ENCODE assay signal across 8 cellular contexts in genomic region chr17:39668141-39668924, GRCh38. TPM values are rescaled to one million over a fixed set of nuclear protein-coding genes. Genes with fewer than 3 reads are reported as not detected.
DNase-seq lines count a peak whose midpoint lies in the region; ATAC-seq and TF ChIP-seq lines count a peak whose summit lies in the region.

Gene PNMT, plus strand, starts transcription at chr17:39668453. Its CDS starts 23 bp downstream, at chr17:39668476.

- H3K9me3 ChIP-seq in lower lobe of right lung = no peaks in the 10 kb centered on the region

- DNase-seq in GM10266 (ENCODE audit: extremely low spot score) = peak; percentile 81
- DNase-seq in NCI-H1694 (lab: John Stamatoyannopoulos, UW) = peak; percentile 18
- peak; percentile 75 to 80 for DNase-seq in activated CD4-positive, alpha-beta T cell treated with anti-CD3 and anti-CD28 coated beads, Interleukin-2, amount 50 U/mL, for 48 hours
- DNase-seq in dorsolateral prefrontal cortex = peak in 7 of 10 donors; percentile 36 to 71 (median 59)
- peak; percentile 83 for DNase-seq in lower lobe of right lung
- peak; percentile 44 for DNase-seq in stimulated activated CD8-positive, alpha-beta memory T cell treated with anti-CD3 and anti-CD28 coated beads, Interleukin-12 subunit alpha, Interleukin-12 subunit beta, amount 100 ng/mL, for 24 hours (ENCODE audit: extremely low read depth)
- no peak for DNase-seq in SIG-M5 treated with dmso at 0.1 percent for 504 hours (lab: John Stamatoyannopoulos, UW; ENCODE audit: unreplicated experiment)

- ATAC-seq in lower lobe of right lung (peak; percentile 56 to 70), HG03159 (IDR thresholded peaks at IDR 0.05; ENCODE audit: unreplicated experiment) (no peak)

- H3K4me3 ChIP-seq in dorsolateral prefrontal cortex (peak within 1 kb of the TSS; percentile 11 to 65 (median 48)), lower lobe of right lung (peak within 1 kb of the TSS; percentile 54)

- TF ChIP-seq CTCF in GM10266 (IDR thresholded peaks at IDR 0.05; ENCODE audit: control insufficient read depth, insufficient read depth, low read depth, missing control alignments) (peak; percentile 79), dorsolateral prefrontal cortex (IDR thresholded peaks at IDR 0.05 in 54 of 56, conservative IDR thresholded peaks at IDR 0.05 in 2 of 56; ENCODE audit: low read depth in 1 of 56, partially characterized antibody in 56 of 56) (peak in 54 of 56 donors; percentile 22 to 77 (median 61)), lower lobe of right lung (IDR thresholded peaks at IDR 0.05) (peak; percentile 73)

- peaks cover 0 to 24% (median 0%) of the 10 kb centered on the region in 45 donors for H3K27me3 ChIP-seq in dorsolateral prefrontal cortex
- H3K27me3 ChIP-seq in lower lobe of right lung (ENCODE audit: low read depth) = peaks cover 45% of the 10 kb centered on the region

- H3K36me3 ChIP-seq in lower lobe of right lung = no peaks in the 10 kb centered on the region

- peaks cover 50% of the 10 kb centered on the region for H3K4me1 ChIP-seq in lower lobe of right lung

- H3K27ac ChIP-seq in dorsolateral prefrontal cortex = peak within 1 kb of the TSS in 33 of 59 donors; percentile 6 to 84 (median 41)
- peak within 1 kb of the TSS; percentile 56 for H3K27ac ChIP-seq in lower lobe of right lung

- intact Hi-C loops in dorsolateral prefrontal cortex (cut with DNase I) = loop anchor here in 1 of 2 donors (10.0 kb wide), 1 partner anchor 684 kb away; no protein-coding TSS in a partner anchor
- intact Hi-C loops in lower lobe of right lung (cut with DNase I) = no loop called here

RNA-seq across cellular contexts. Expression of gene PNMT, which starts in this region (rescaled TPM):
- total RNA-seq in dorsolateral prefrontal cortex (10 to 100 TPM in 15 of 120 experiments, 1 to 10 TPM in 105; 1.4 to 15.3 (median 6.7) TPM), lower lobe of right lung (3.9 TPM)
